Comparison of ENCODE assay signal across 18 cellular contexts in the genomic region with DNA sequence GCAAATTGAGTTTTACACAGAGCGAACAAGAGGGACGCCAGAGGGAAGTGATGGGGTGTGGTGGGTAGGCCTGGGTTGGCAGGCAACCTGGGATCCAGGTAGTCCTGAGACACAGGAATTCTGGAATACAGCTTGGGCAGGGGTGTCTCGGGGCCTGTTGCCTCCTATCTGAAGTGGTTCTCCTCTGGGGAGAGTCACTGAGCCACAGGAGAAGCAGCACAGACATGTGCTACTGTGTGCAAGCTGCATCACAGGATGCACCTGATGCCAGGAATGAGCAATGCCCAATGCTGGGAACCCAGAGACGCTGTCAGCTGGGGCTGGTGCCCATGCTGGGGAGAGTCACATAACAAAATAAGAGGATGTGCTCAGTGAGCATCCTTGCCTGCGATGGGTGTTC.
DNase-seq lines count a peak whose midpoint lies in the region; ATAC-seq and TF ChIP-seq lines count a peak whose summit lies in the region.
"Had no signal": no experiment of that assay in that cellular context is flagged by ENCODE, and none has a peak within 500 bp of the region (broad histone marks: within the 10 kb centered on the region; RNA-seq: fewer than 3 reads in every experiment).

No MANE protein-coding gene starts in this region.

- no peaks in the 10 kb centered on the region for H3K4me1 Mint-ChIP-seq in activated CD4-positive, alpha-beta T cell treated with anti-CD3 and anti-CD28 coated beads for 36 hours
- no peaks in the 10 kb centered on the region for H3K4me1 Mint-ChIP-seq in osteocyte (ENCODE audit: unreplicated experiment)
- H3K4me1 Mint-ChIP-seq: CD14-positive monocyte; CD4-positive, alpha-beta memory T cell had no signal

- TF ChIP-seq POLR2A in esophagus muscularis mucosa (IDR thresholded peaks at IDR 0.05; ENCODE audit: low read depth) = no peak

- H3K36me3 ChIP-seq in MG63 (no peaks in the 10 kb centered on the region), esophagus muscularis mucosa (no peaks in the 10 kb centered on the region), mucosa of descending colon (ENCODE audit: low read depth) (no peaks in the 10 kb centered on the region)
- H3K36me3 ChIP-seq: BLaER1, HAP-1 had no signal

- peak; percentile 13 for DNase-seq in activated CD4-positive, alpha-beta T cell treated with anti-CD3 and anti-CD28 coated beads for 36 hours
- DNase-seq in activated CD4-positive, alpha-beta T cell treated with anti-CD3 and anti-CD28 coated beads for 1 hour = no peak
- DNase-seq in MG63 (peak; percentile 18), esophagus muscularis mucosa (ENCODE audit: extremely low spot score) (peak; percentile 74), osteocyte (ENCODE audit: extremely low spot score, unreplicated experiment) (peak; percentile 54), mucosa of descending colon (no peak)
- DNase-seq in stimulated activated naive CD4-positive, alpha-beta T cell treated with Interleukin-2 at 50 U/mL for 16 hours (lab: John Stamatoyannopoulos, UW) = no peak
- DNase-seq: 8988T; Calu3; CD4-positive, alpha-beta memory T cell; DMS79; GDM1; GM23248; IMR-90 had no signal

- H3K9me3 ChIP-seq in MG63 = no peaks in the 10 kb centered on the region
- H3K9me3 ChIP-seq in esophagus muscularis mucosa = no peaks in the 10 kb centered on the region
- no peaks in the 10 kb centered on the region for H3K9me3 ChIP-seq in mucosa of descending colon
- H3K9me3 ChIP-seq: BLaER1, HAP-1 had no signal

- intact Hi-C loops in activated CD4-positive, alpha-beta T cell treated with anti-CD3 and anti-CD28 coated beads for 36 hours (cut with DNase I, micrococcal nuclease) = no loop called here
- intact Hi-C loops in esophagus muscularis mucosa (cut with DNase I) (no loop called here), mucosa of descending colon (cut with DNase I, micrococcal nuclease) (no loop called here)

- H3K4me3 Mint-ChIP-seq in activated CD4-positive, alpha-beta T cell treated with anti-CD3 and anti-CD28 coated beads for 36 hours = no peak overlapping the region
- H3K4me3 Mint-ChIP-seq in osteocyte (ENCODE audit: unreplicated experiment) = no peak overlapping the region
- H3K4me3 Mint-ChIP-seq: CD14-positive monocyte; CD4-positive, alpha-beta memory T cell had no signal

- H3K27ac ChIP-seq in esophagus muscularis mucosa (replicated peaks in 1 of 4) = no peak overlapping the region
- H3K27ac ChIP-seq: BLaER1, GM23248, HL-60 had no signal

- H3K27me3 ChIP-seq in MG63 (no peaks in the 10 kb centered on the region), esophagus muscularis mucosa (no peaks in the 10 kb centered on the region)
- H3K27me3 ChIP-seq: BLaER1 had no signal

- WGBS in esophagus muscularis mucosa = 92% methylated on average over 5 of the region's 5 CpGs

- CTCF ChIA-PET in activated CD4-positive, alpha-beta T cell treated with anti-CD3 and anti-CD28 coated beads for 36 hours (lab: Charles Lee) = interaction anchor here (1.0 kb wide), 1 partner anchor 28 kb away, joined by 4 read pairs; no protein-coding TSS in a partner anchor

- ATAC-seq in activated CD4-positive, alpha-beta T cell treated with anti-CD3 and anti-CD28 coated beads for 36 hours = no peak
- ATAC-seq in mucosa of descending colon = no peak

- POLR2A ChIA-PET in activated CD4-positive, alpha-beta T cell treated with anti-CD3 and anti-CD28 coated beads for 36 hours (lab: Charles Lee) = no interaction called here

- H3K27ac Mint-ChIP-seq in activated CD4-positive, alpha-beta T cell treated with anti-CD3 and anti-CD28 coated beads for 36 hours = no peak overlapping the region
- no peak overlapping the region for H3K27ac Mint-ChIP-seq in osteocyte (ENCODE audit: unreplicated experiment)
- H3K27ac Mint-ChIP-seq: CD14-positive monocyte; CD4-positive, alpha-beta memory T cell had no signal

- H3K4me1 ChIP-seq in esophagus muscularis mucosa (no peaks in the 10 kb centered on the region), mucosa of descending colon (ENCODE audit: low read depth) (peaks cover 7% of the 10 kb centered on the region)
- H3K4me1 ChIP-seq: HAP-1 had no signal

- no peak for TF ChIP-seq EP300 in esophagus muscularis mucosa (IDR thresholded peaks at IDR 0.05)

- H3K36me3 Mint-ChIP-seq in activated CD4-positive, alpha-beta T cell treated with anti-CD3 and anti-CD28 coated beads for 36 hours (ENCODE audit: low read depth) = no peaks in the 10 kb centered on the region
- no peaks in the 10 kb centered on the region for H3K36me3 Mint-ChIP-seq in osteocyte (ENCODE audit: unreplicated experiment)
- H3K36me3 Mint-ChIP-seq: CD14-positive monocyte; CD4-positive, alpha-beta memory T cell had no signal

- no peaks in the 10 kb centered on the region for H3K27me3 Mint-ChIP-seq in activated CD4-positive, alpha-beta T cell treated with anti-CD3 and anti-CD28 coated beads for 36 hours
- H3K27me3 Mint-ChIP-seq in osteocyte (ENCODE audit: unreplicated experiment) = peaks cover 50% of the 10 kb centered on the region

- H3K4me3 ChIP-seq in MG63 (no peak overlapping the region), esophagus muscularis mucosa (no peak overlapping the region), mucosa of descending colon (no peak overlapping the region)
- H3K4me3 ChIP-seq: BLaER1, GM23248, HAP-1 had no signal

- no peak for TF ChIP-seq CTCF in esophagus muscularis mucosa (IDR thresholded peaks at IDR 0.05)
- TF ChIP-seq CTCF in osteocyte (IDR thresholded peaks at IDR 0.05) = no peak
- no peak for TF ChIP-seq CTCF in mucosa of descending colon (IDR thresholded peaks at IDR 0.05)

- no peaks in the 10 kb centered on the region for H3K9me3 Mint-ChIP-seq in activated CD4-positive, alpha-beta T cell treated with anti-CD3 and anti-CD28 coated beads for 36 hours (ENCODE audit: low read depth)
- H3K9me3 Mint-ChIP-seq in osteocyte (ENCODE audit: unreplicated experiment) = no peaks in the 10 kb centered on the region
- H3K9me3 Mint-ChIP-seq: CD4-positive, alpha-beta memory T cell had no signal

Comparison
In these comparisons a context has a peak if more than half of its experiments do, and no peak if none do; other contexts are left out.
1. DNase-seq: peak in activated CD4-positive, alpha-beta T cell treated with anti-CD3 and anti-CD28 coated beads for 36 hours (single experiment), MG63 (single experiment), esophagus muscularis mucosa (single experiment) and osteocyte (single experiment); none in activated CD4-positive, alpha-beta T cell treated with anti-CD3 and anti-CD28 coated beads for 1 hour (single experiment), stimulated activated naive CD4-positive, alpha-beta T cell treated with Interleukin-2 at 50 U/mL for 16 hours (single experiment) and mucosa of descending colon (0 of 3).